In genomic region chr11:129277216-129277838, GRCh38 we compare ENCODE assay signal across 1 cellular context.
TF ChIP-seq lines count a peak whose summit lies in the region.

No MANE protein-coding gene starts in this region.

TF ChIP-seq in HEK293, 187 proteins besides CTCF, POLR2A, EP300 and RAD21 (continued from another document):
- TF ChIP-seq REST (tag by site-specific recombination; IDR thresholded peaks at IDR 0.05) (peak; percentile 94), ZNF639 (tag by site-specific recombination; IDR thresholded peaks at IDR 0.05) (0 out of 2 replicates have a peak, but pooled peaks have one; percentile 20), ZNF404 (tag by site-specific recombination; IDR thresholded peaks at IDR 0.05) (no peak), SP3 (tag by site-specific recombination; IDR thresholded peaks at IDR 0.05) (no peak), ZBTB44 (tag by site-specific recombination; IDR thresholded peaks at IDR 0.05) (no peak), ZNF398 (tag by site-specific recombination; IDR thresholded peaks at IDR 0.05) (0 out of 2 replicates have a peak, but pooled peaks have one; percentile 13), ZNF223 (tag by site-specific recombination; IDR thresholded peaks at IDR 0.05) (no peak), ZFP37 (tag by site-specific recombination; IDR thresholded peaks at IDR 0.05) (0 out of 2 replicates have a peak, but pooled peaks have one; percentile 26)
